ENCODE assay signal across 8 cellular contexts in the genomic region with DNA sequence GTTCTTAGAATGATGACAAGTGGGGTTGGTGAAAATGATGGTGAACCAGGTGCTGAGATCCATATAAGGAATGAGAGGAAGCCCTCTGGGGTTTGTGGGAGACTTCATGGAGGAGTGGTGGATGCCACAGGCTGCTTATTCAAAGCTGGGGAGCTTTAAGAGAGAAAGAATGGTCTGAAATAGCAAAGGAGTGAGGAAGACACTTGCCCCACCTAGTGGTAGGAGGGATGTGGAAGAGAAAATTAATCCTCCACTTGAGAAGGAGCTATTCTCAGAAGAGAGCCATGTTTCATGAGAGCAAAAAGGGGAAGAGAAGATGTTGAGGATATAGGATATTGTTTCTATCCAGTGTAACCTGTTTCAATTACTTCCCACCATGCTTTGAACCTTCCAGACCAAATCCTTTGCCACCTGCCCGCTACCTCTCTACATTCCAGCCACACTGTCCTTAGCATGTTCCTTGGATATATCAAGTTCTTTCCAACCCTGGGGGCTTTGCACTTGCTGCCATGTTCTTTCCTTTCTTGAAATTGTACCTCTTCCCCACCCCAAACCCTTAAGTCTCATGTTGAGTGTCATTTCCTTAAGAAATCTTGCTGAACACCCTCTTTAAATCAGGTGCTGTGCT. TPM values are rescaled to one million over a fixed set of nuclear protein-coding genes. Genes with fewer than 3 reads are reported as not detected.
A peak's percentile ranks its signal among the peaks of the same experiment; 100 is the strongest.
DNase-seq lines count a peak whose midpoint lies in the region; ATAC-seq and TF ChIP-seq lines count a peak whose summit lies in the region.

No MANE protein-coding gene starts in this region.

- no peaks in the 10 kb centered on the region for H3K36me3 ChIP-seq in RWPE2 (ENCODE audit: low read depth)

- TF ChIP-seq CTCF in RWPE2 (IDR thresholded peaks at IDR 0.05; ENCODE audit: poor library complexity, severe bottlenecking) = peak; percentile 65
- peak; percentile 69 for TF ChIP-seq CTCF in osteocyte (IDR thresholded peaks at IDR 0.05)

- H3K4me3 Mint-ChIP-seq in osteocyte (ENCODE audit: unreplicated experiment) = no peak overlapping the region
- H3K4me3 Mint-ChIP-seq in activated T-cell treated with anti-CD3 and anti-CD28 coated beads, Interleukin-2, amount 50 U/mL, for 24 hours = no peak overlapping the region

- DNase-seq in A172 (ENCODE audit: low spot score) (peak; percentile 45), Daoy (ENCODE audit: low read depth) (peak; percentile 26), Kasumi-1 (lab: John Stamatoyannopoulos, UW) (peak; percentile 82 to 92), RWPE2 (ENCODE audit: low spot score) (no peak), erythroblast (lab: John Stamatoyannopoulos, UW) (peak; percentile 44 to 63), osteocyte (ENCODE audit: extremely low spot score, unreplicated experiment) (peak; percentile 32)
- no peak for DNase-seq in activated T-cell treated with anti-CD3 and anti-CD28 coated beads, Interleukin-2, amount 50 U/mL, for 24 hours

- no peaks in the 10 kb centered on the region for H3K9me3 ChIP-seq in RWPE2 (ENCODE audit: severe bottlenecking)

- H3K4me1 Mint-ChIP-seq in osteocyte (ENCODE audit: unreplicated experiment) = peaks cover 7% of the 10 kb centered on the region
- H3K4me1 Mint-ChIP-seq in activated T-cell treated with anti-CD3 and anti-CD28 coated beads, Interleukin-2, amount 50 U/mL, for 24 hours (ENCODE audit: low read depth) = peaks cover 7% of the 10 kb centered on the region

- H3K4me3 ChIP-seq in RWPE2 (ENCODE audit: severe bottlenecking) = no peak overlapping the region

- H3K27me3 Mint-ChIP-seq in osteocyte (ENCODE audit: unreplicated experiment) = peaks cover 7% of the 10 kb centered on the region
- no peaks in the 10 kb centered on the region for H3K27me3 Mint-ChIP-seq in activated T-cell treated with anti-CD3 and anti-CD28 coated beads, Interleukin-2, amount 50 U/mL, for 24 hours

- no peaks in the 10 kb centered on the region for H3K4me1 ChIP-seq in RWPE2 (ENCODE audit: insufficient read depth, poor library complexity, severe bottlenecking)

- TF ChIP-seq POLR2A in erythroblast (IDR thresholded peaks at IDR 0.05; ENCODE audit: low read length) = no peak

- H3K9me3 Mint-ChIP-seq in osteocyte (ENCODE audit: unreplicated experiment) = no peaks in the 10 kb centered on the region
- no peaks in the 10 kb centered on the region for H3K9me3 Mint-ChIP-seq in activated T-cell treated with anti-CD3 and anti-CD28 coated beads, Interleukin-2, amount 50 U/mL, for 24 hours

- H3K27ac Mint-ChIP-seq in osteocyte (ENCODE audit: unreplicated experiment) = no peak overlapping the region
- H3K27ac Mint-ChIP-seq in activated T-cell treated with anti-CD3 and anti-CD28 coated beads, Interleukin-2, amount 50 U/mL, for 24 hours = no peak overlapping the region

- no peaks in the 10 kb centered on the region for H3K36me3 Mint-ChIP-seq in osteocyte (ENCODE audit: unreplicated experiment)
- no peaks in the 10 kb centered on the region for H3K36me3 Mint-ChIP-seq in activated T-cell treated with anti-CD3 and anti-CD28 coated beads, Interleukin-2, amount 50 U/mL, for 24 hours (ENCODE audit: low read depth)

- peak; percentile 11; the same call in 1 of the 3 replicates for ATAC-seq in RWPE2 (ENCODE audit: low read depth)
- no peak for ATAC-seq in HG02759 (IDR thresholded peaks at IDR 0.05; ENCODE audit: unreplicated experiment)

- no peak overlapping the region for H3K27ac ChIP-seq in RWPE2 (ENCODE audit: poor library complexity, severe bottlenecking)

- H3K27me3 ChIP-seq in RWPE2 (ENCODE audit: insufficient read depth, poor library complexity, severe bottlenecking) = no peaks in the 10 kb centered on the region

RNA-seq across cellular contexts. Expression of a gene that starts 19.6 kb away (rescaled TPM):
- not detected in 2 replicates for total RNA-seq in A172 (2014; rRNA removed; shearing (Covaris generic))
- 0.17 TPM in 1 of 2 replicates, not detected in the other for total RNA-seq in Daoy (2014; rRNA removed; shearing (Covaris generic))
- total RNA-seq in osteocyte = not detected in 2 replicates

Comparison
In these comparisons a context has a peak if more than half of its experiments do, and no peak if none do; other contexts are left out.
1. DNase-seq: peak in A172 (single experiment), Daoy (single experiment), Kasumi-1 (2 of 2), erythroblast (2 of 2) and osteocyte (single experiment); none in RWPE2 (single experiment) and activated T-cell treated with anti-CD3 and anti-CD28 coated beads, Interleukin-2, amount 50 U/mL, for 24 hours (single experiment).